ENCODE assay signal across 18 cellular contexts in genomic region chr6:42431356-42431755, GRCh38.
"Had no signal": no experiment of that assay in that cellular context is flagged by ENCODE, and none has a peak within 500 bp of the region (broad histone marks: within the 10 kb centered on the region; RNA-seq: fewer than 3 reads in every experiment).

No MANE protein-coding gene starts in this region.

- H3K9me3 ChIP-seq: pancreas, testis, upper lobe of right lung had no signal

- DNase-seq: activated CD4-positive, alpha-beta T cell treated with anti-CD3 and anti-CD28 coated beads for 48 hours; activated CD8-positive, alpha-beta memory T cell treated with anti-CD3 and anti-CD28 coated beads, Interleukin-2, amount 50 U/mL, for 4 hours; activated CD8-positive, alpha-beta T cell treated with anti-CD3 and anti-CD28 coated beads for 36 hours; activated naive CD4-positive, alpha-beta T cell; activated naive CD8-positive, alpha-beta T cell treated with anti-CD3 and anti-CD28 coated beads, Interleukin-2, amount 50 U/mL, for 24 hours; aorta; dermis blood vessel endothelial cell; foreskin melanocyte; immature natural killer cell; lower lobe of right lung; pancreas; stimulated activated CD4-positive, alpha-beta T cell treated with anti-CD3 and anti-CD28 coated beads, Interleukin-12 subunit alpha, Interleukin-12 subunit beta, amount 100 ng/mL, for 4 hours; stimulated activated CD4-positive, alpha-beta T cell treated with anti-CD3 and anti-CD28 coated beads, Interleukin-2, amount 100 ng/mL, for 24 hours; stomach; SW 1271; testis; upper lobe of right lung had no signal

- H3K27me3 Mint-ChIP-seq: activated CD8-positive, alpha-beta T cell treated with anti-CD3 and anti-CD28 coated beads for 36 hours; activated naive CD8-positive, alpha-beta T cell treated with anti-CD3 and anti-CD28 coated beads, Interleukin-2, amount 50 U/mL, for 24 hours had no signal

- H3K4me3 Mint-ChIP-seq: activated CD8-positive, alpha-beta T cell treated with anti-CD3 and anti-CD28 coated beads for 36 hours; activated naive CD8-positive, alpha-beta T cell treated with anti-CD3 and anti-CD28 coated beads, Interleukin-2, amount 50 U/mL, for 24 hours; activated T-helper 1 cell treated with anti-CD3 and anti-CD28 coated beads, Interleukin-12 subunit alpha, Interleukin-12 subunit beta, Interleukin-2, Interleukin-4 antibody, amounts not matched to agents 30 ng/mL and 10 ng/mL and 1 ng/mL, durations not matched to agents 14 hours and 24 hours and 36 hours; immature natural killer cell had no signal

- H3K27ac Mint-ChIP-seq: activated CD8-positive, alpha-beta T cell treated with anti-CD3 and anti-CD28 coated beads for 36 hours; activated naive CD8-positive, alpha-beta T cell treated with anti-CD3 and anti-CD28 coated beads, Interleukin-2, amount 50 U/mL, for 24 hours; activated T-helper 1 cell treated with anti-CD3 and anti-CD28 coated beads, Interleukin-12 subunit alpha, Interleukin-12 subunit beta, Interleukin-2, Interleukin-4 antibody, amounts not matched to agents 30 ng/mL and 10 ng/mL and 1 ng/mL, durations not matched to agents 14 hours and 24 hours and 36 hours had no signal

- ATAC-seq: activated CD8-positive, alpha-beta T cell treated with anti-CD3 and anti-CD28 coated beads for 36 hours; activated naive CD8-positive, alpha-beta T cell treated with anti-CD3 and anti-CD28 coated beads, Interleukin-2, amount 50 U/mL, for 24 hours; lower lobe of right lung; pancreas; upper lobe of right lung had no signal
